In the genomic region with DNA sequence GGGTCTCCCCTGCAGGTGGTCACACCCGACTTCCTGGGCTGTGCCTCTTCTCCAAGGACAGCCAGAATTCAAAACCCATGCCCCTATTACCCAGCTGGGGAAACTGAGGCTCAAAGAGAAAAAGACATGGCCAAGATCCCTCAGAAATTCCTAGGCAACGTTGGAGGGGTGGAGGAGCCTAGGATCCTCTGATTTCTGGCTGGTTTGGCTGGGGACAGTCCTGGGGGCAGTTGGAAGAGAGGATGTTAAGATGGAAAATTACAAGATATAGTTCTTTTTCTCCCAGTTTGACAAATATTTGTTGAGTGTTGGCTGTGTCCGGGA, we compare ENCODE assay signal across 9 cellular contexts. TPM values are rescaled to one million over a fixed set of nuclear protein-coding genes. Genes with fewer than 3 reads are reported as not detected.
DNase-seq lines count a peak whose midpoint lies in the region; ATAC-seq and TF ChIP-seq lines count a peak whose summit lies in the region.
"Had no signal": no experiment of that assay in that cellular context is flagged by ENCODE, and none has a peak within 500 bp of the region (broad histone marks: within the 10 kb centered on the region; RNA-seq: fewer than 3 reads in every experiment).

No MANE protein-coding gene starts in this region.

- peak overlapping the region; percentile 86 for H3K27ac ChIP-seq in RWPE2 (ENCODE audit: poor library complexity, severe bottlenecking)
- peak overlapping the region; percentile 94 to 98 (median 96) for H3K27ac ChIP-seq in esophagus squamous epithelium
- H3K27ac ChIP-seq in psoas muscle, result peak overlapping the region; percentile 93

- no peaks in the 10 kb centered on the region for H3K27me3 Mint-ChIP-seq in Calu3 (ENCODE audit: unreplicated experiment)

- in situ Hi-C loops in G401 (cut with HindIII; ENCODE audit: low sequenced_read_pairs), result no loop called here

- H3K4me3 ChIP-seq in RWPE2 (ENCODE audit: severe bottlenecking), result peak overlapping the region; percentile 83
- H3K4me3 ChIP-seq in esophagus squamous epithelium, result peak overlapping the region; percentile 88 to 100 (median 95)
- H3K4me3 ChIP-seq in psoas muscle, result peak overlapping the region; percentile 100

- H3K36me3 ChIP-seq in RWPE2 (ENCODE audit: low read depth) (peaks cover 46% of the 10 kb centered on the region), esophagus squamous epithelium (no peaks in the 10 kb centered on the region), psoas muscle (ENCODE audit: insufficient read depth in 1 of 2, low read depth in 1 of 2) (no peaks in the 10 kb centered on the region)

- no peak for DNase-seq in Calu3
- DNase-seq in RWPE2 (ENCODE audit: low spot score), result no peak
- no peak for DNase-seq in esophagus squamous epithelium (lab: John Stamatoyannopoulos, UW)
- DNase-seq in psoas muscle, result no peak
- DNase-seq in NCI-H1930 (lab: John Stamatoyannopoulos, UW), result no peak
- DNase-seq in G401 (ENCODE audit: low spot score), result no peak
- DNase-seq in Ammon's horn (ENCODE audit: low spot score), result no peak
- DNase-seq in NCI-H1436 (lab: John Stamatoyannopoulos, UW), result no peak
- DNase-seq: effector CD8-positive, alpha-beta T cell had no signal

- ATAC-seq in RWPE2 (ENCODE audit: low read depth) (no peak), psoas muscle (no peak)

- H3K9me3 ChIP-seq in RWPE2 (ENCODE audit: severe bottlenecking) (no peaks in the 10 kb centered on the region), esophagus squamous epithelium (no peaks in the 10 kb centered on the region), psoas muscle (no peaks in the 10 kb centered on the region)

- 20 to 28% methylated on average over 2 to 3 of the region's 3 CpGs for WGBS in esophagus squamous epithelium, 2 donors
- 19 to 32% (median 23%) methylated on average over 3 of the region's 3 CpGs for WGBS in psoas muscle, 3 donors

- peak overlapping the region; percentile 65 for H3K27ac Mint-ChIP-seq in Calu3 (ENCODE audit: unreplicated experiment)

- no peaks in the 10 kb centered on the region for H3K9me3 Mint-ChIP-seq in Calu3 (ENCODE audit: low read depth, unreplicated experiment)

- TF ChIP-seq CTCF in Calu3 (IDR thresholded peaks at IDR 0.05; ENCODE audit: unreplicated experiment), result no peak
- TF ChIP-seq CTCF in RWPE2 (IDR thresholded peaks at IDR 0.05; ENCODE audit: poor library complexity, severe bottlenecking), result no peak
- no peak for TF ChIP-seq CTCF in esophagus squamous epithelium (IDR thresholded peaks at IDR 0.05)
- TF ChIP-seq CTCF in psoas muscle (IDR thresholded peaks at IDR 0.05), result no peak

- no TSS peak for BruUV-seq in Calu3 (replicated peaks; lab: Mats Ljungman, UMichigan)

- peaks cover 62% of the 10 kb centered on the region for H3K4me1 Mint-ChIP-seq in Calu3 (ENCODE audit: low read depth, unreplicated experiment)

- H3K27me3 ChIP-seq in RWPE2 (ENCODE audit: insufficient read depth, poor library complexity, severe bottlenecking), result no peaks in the 10 kb centered on the region
- no peaks in the 10 kb centered on the region for H3K27me3 ChIP-seq in esophagus squamous epithelium
- H3K27me3 ChIP-seq in psoas muscle (ENCODE audit: insufficient read depth in 3 of 3, low read length in 2 of 3), result no peaks in the 10 kb centered on the region

- intact Hi-C loops in Calu3 (cut with micrococcal nuclease; ENCODE audit: unreplicated experiment) (loop anchor here (5.0 kb wide), 1 partner anchor 133 kb away; no protein-coding TSS in a partner anchor), esophagus squamous epithelium (cut with DNase I) (no loop called here), psoas muscle (cut with DNase I) (no loop called here)

- H3K4me1 ChIP-seq in RWPE2 (ENCODE audit: insufficient read depth, poor library complexity, severe bottlenecking) (peaks cover 18% of the 10 kb centered on the region), esophagus squamous epithelium (peaks cover 28 to 84% (median 41%) of the 10 kb centered on the region in 3 donors), psoas muscle (peaks cover 12% of the 10 kb centered on the region)

- peak overlapping the region; percentile 84 for H3K4me3 Mint-ChIP-seq in Calu3 (ENCODE audit: low read depth, unreplicated experiment)

- CTCF ChIA-PET in Calu3 (lab: Charles Lee), result no interaction called here

- H3K36me3 Mint-ChIP-seq in Calu3 (ENCODE audit: insufficient read depth, unreplicated experiment), result peaks cover 92% of the 10 kb centered on the region

- no peak for TF ChIP-seq POLR2A in esophagus squamous epithelium (IDR thresholded peaks at IDR 0.05)

RNA-seq across cellular contexts. Expression of a gene that starts 2.4 kb away (rescaled TPM):
- total RNA-seq in Calu3 (2022) (194 and 219 TPM in 2 replicates), esophagus squamous epithelium (10 to 100 TPM; 39.2 to 82.9 (median 52.7) TPM), psoas muscle (10 to 100 TPM; 14.2 to 32.8 (median 23.2) TPM)
- 10 to 100 TPM; 13.5 to 76.3 (median 14.6) TPM for polyA plus RNA-seq in psoas muscle
- 106 and 122 TPM in 2 replicates for total RNA-seq in G401 (2014; rRNA removed; shearing (Covaris generic))

RNA-seq across cellular contexts. Expression of a gene that starts 11.4 kb away (rescaled TPM):
- total RNA-seq in Calu3 (2022) (5.0 and 6.8 TPM in 2 replicates), esophagus squamous epithelium (1 to 10 TPM; 1.8 to 6.7 (median 4.0) TPM), psoas muscle (under 1 TPM in 1 of 4 donors, not detected in 3; 0.60 TPM)
- under 1 TPM; 0.29 to 0.90 (median 0.31) TPM for polyA plus RNA-seq in psoas muscle
- 3.3 and 4.2 TPM in 2 replicates for total RNA-seq in G401 (2014; rRNA removed; shearing (Covaris generic))

RNA-seq across cellular contexts. Expression of a gene that starts 12.8 kb away (rescaled TPM):
- total RNA-seq in Calu3 (2022), result 5.7 and 7.2 TPM in 2 replicates
- 1 to 10 TPM; 1.9 to 7.2 (median 4.2) TPM for total RNA-seq in esophagus squamous epithelium
- total RNA-seq in psoas muscle, result 100 to 1,000 TPM; 214 to 272 (median 242) TPM
- polyA plus RNA-seq in psoas muscle, result 100 to 1,000 TPM in 1 of 3 donors, 10 to 100 TPM in 2; 46.6 to 199 (median 85.8) TPM
- total RNA-seq in G401 (2014; rRNA removed; shearing (Covaris generic)), result 17.0 and 22.0 TPM in 2 replicates

RNA-seq across cellular contexts. Expression of a gene that starts 41.9 kb away (rescaled TPM):
- 18.7 and 23.8 TPM in 2 replicates for total RNA-seq in Calu3 (2022)
- 1 to 10 TPM; 1.7 to 4.6 (median 2.5) TPM for total RNA-seq in esophagus squamous epithelium
- 1 to 10 TPM in 3 of 4 donors, under 1 TPM in 1; 0.32 to 9.4 (median 1.7) TPM for total RNA-seq in psoas muscle
- polyA plus RNA-seq in psoas muscle, result 1 to 10 TPM in 1 of 3 donors, under 1 TPM in 2; 0.41 to 5.4 (median 0.65) TPM
- 0.31 and 1.5 TPM in 2 replicates for total RNA-seq in G401 (2014; rRNA removed; shearing (Covaris generic))
